In genomic region chr19:35657904-35658700, GRCh38 we compare ENCODE assay signal across 1 cellular context.
TF ChIP-seq lines count a peak whose summit lies in the region.

No MANE protein-coding gene starts in this region.

TF ChIP-seq in K562, 482 proteins besides CTCF, POLR2A, EP300 and RAD21:
- TF ChIP-seq ZFX (CRISPR knock-in tag; IDR thresholded peaks at IDR 0.05) (no peak), YY1 (IDR thresholded peaks at IDR 0.05; ENCODE audit: borderline replicate concordance in 1 of 3, control insufficient read depth in 1 of 3, extremely low read depth in 1 of 3, insufficient read depth in 3 of 3, insufficient read length in 1 of 3, insufficient replicate concordance in 2 of 3, low read depth in 1 of 3, low read length in 2 of 3) (no peak), MNT (conservative IDR thresholded peaks at IDR 0.05) (no peak)
TF ChIP-seq in K562: peak in this region for 0.
